In genomic region chr2:19111297-19111696, GRCh38 we compare ENCODE assay signal across 24 cellular contexts.
"Had no signal": no experiment of that assay in that cellular context is flagged by ENCODE, and none has a peak within 500 bp of the region (broad histone marks: within the 10 kb centered on the region; RNA-seq: fewer than 3 reads in every experiment).

No MANE protein-coding gene starts in this region.

- H3K27ac Mint-ChIP-seq: activated CD4-positive, alpha-beta T cell treated with anti-CD3 and anti-CD28 coated beads, Interleukin-2, amount 10 ng/mL, durations not matched to agents 24 days and 14 days; activated CD8-positive, alpha-beta memory T cell treated with anti-CD3 and anti-CD28 coated beads, Interleukin-2, amount 10 ng/mL, durations not matched to agents 7 days and 5 days; activated naive CD4-positive, alpha-beta T cell treated with anti-CD3 and anti-CD28 coated beads, Interleukin-2, amount 50 U/mL, for 24 hours; activated T-cell treated with anti-CD3 and anti-CD28 coated beads, Interleukin-2, amount 50 U/mL, for 24 hours; activated T-helper 1 cell treated with anti-CD3 and anti-CD28 coated beads, Interleukin-12 subunit alpha, Interleukin-12 subunit beta, Interleukin-2, Interleukin-4 antibody, amounts not matched to agents 30 ng/mL and 10 ng/mL and 1 ng/mL, durations not matched to agents 14 hours and 24 hours and 36 hours; T-helper 1 cell treated with Interleukin-12 subunit alpha and Interleukin-12 subunit beta and Interleukin-4 antibody, amounts not matched to agents 30 μg/mL and 1 μg/mL, for 36 hours; WTC11 had no signal

- H3K4me3 Mint-ChIP-seq: activated CD4-positive, alpha-beta T cell treated with anti-CD3 and anti-CD28 coated beads, Interleukin-2, amount 10 ng/mL, durations not matched to agents 24 days and 14 days; activated CD8-positive, alpha-beta memory T cell treated with anti-CD3 and anti-CD28 coated beads, Interleukin-2, amount 10 ng/mL, durations not matched to agents 7 days and 5 days; activated naive CD4-positive, alpha-beta T cell treated with anti-CD3 and anti-CD28 coated beads, Interleukin-2, amount 50 U/mL, for 24 hours; activated T-cell treated with anti-CD3 and anti-CD28 coated beads, Interleukin-2, amount 50 U/mL, for 24 hours; activated T-helper 1 cell treated with anti-CD3 and anti-CD28 coated beads, Interleukin-12 subunit alpha, Interleukin-12 subunit beta, Interleukin-2, Interleukin-4 antibody, amounts not matched to agents 30 ng/mL and 10 ng/mL and 1 ng/mL, durations not matched to agents 14 hours and 24 hours and 36 hours; T-helper 1 cell treated with Interleukin-12 subunit alpha and Interleukin-12 subunit beta and Interleukin-4 antibody, amounts not matched to agents 30 μg/mL and 1 μg/mL, for 36 hours; WTC11 had no signal

- H3K9me3 ChIP-seq: ascending aorta, Peyer's patch had no signal

- H3K36me3 Mint-ChIP-seq: activated CD8-positive, alpha-beta memory T cell treated with anti-CD3 and anti-CD28 coated beads, Interleukin-2, amount 10 ng/mL, durations not matched to agents 7 days and 5 days; activated naive CD4-positive, alpha-beta T cell treated with anti-CD3 and anti-CD28 coated beads, Interleukin-2, amount 50 U/mL, for 24 hours had no signal

- H3K4me1 ChIP-seq: ascending aorta, Peyer's patch had no signal

- H3K27me3 ChIP-seq: ascending aorta, brain microvascular endothelial cell, cardiac muscle cell, Peyer's patch had no signal

- DNase-seq: activated CD4-positive, alpha-beta T cell treated with anti-CD3 and anti-CD28 coated beads, Interleukin-2, amount 10 ng/mL, durations not matched to agents 24 days and 14 days; activated CD4-positive, alpha-beta T cell treated with anti-CD3 and anti-CD28 coated beads, Interleukin-2, amount 50 U/mL, for 48 hours; activated CD4-positive, CD25-positive, alpha-beta regulatory T cell treated with anti-CD3 and anti-CD28 coated beads, Interleukin-2, amount 50 U/mL, for 72 hours; activated CD8-positive, alpha-beta memory T cell treated with anti-CD3 and anti-CD28 coated beads, Interleukin-2, amount 10 ng/mL, durations not matched to agents 7 days and 5 days; activated effector memory CD4-positive, alpha-beta T cell treated with Interleukin-2 at 50 U/mL for 16 hours; activated naive CD4-positive, alpha-beta T cell; activated T-cell treated with anti-CD3 and anti-CD28 coated beads, Interleukin-2, amount 50 U/mL, for 24 hours; amniotic stem cell; brain microvascular endothelial cell; NCI-H1105 treated with DMSO at 0.1 percent for 48 hours; NCI-H1436 treated with DMSO at 0.1 percent for 48 hours; NCI-H187; NCI-H2081; NCI-H510A treated with DMSO at 0.1 percent for 48 hours; Peyer's patch; SHP77 had no signal

- H3K9ac ChIP-seq: KMS-11 had no signal

- H3K4me3 ChIP-seq: ascending aorta, cardiac muscle cell, Peyer's patch had no signal

- H3K4me1 Mint-ChIP-seq: activated CD4-positive, alpha-beta T cell treated with anti-CD3 and anti-CD28 coated beads, Interleukin-2, amount 10 ng/mL, durations not matched to agents 24 days and 14 days; activated CD8-positive, alpha-beta memory T cell treated with anti-CD3 and anti-CD28 coated beads, Interleukin-2, amount 10 ng/mL, durations not matched to agents 7 days and 5 days; activated naive CD4-positive, alpha-beta T cell treated with anti-CD3 and anti-CD28 coated beads, Interleukin-2, amount 50 U/mL, for 24 hours; WTC11 had no signal

- H3K4me2 ChIP-seq: KMS-11 had no signal

- H3K27me3 Mint-ChIP-seq: activated CD4-positive, alpha-beta T cell treated with anti-CD3 and anti-CD28 coated beads, Interleukin-2, amount 10 ng/mL, durations not matched to agents 24 days and 14 days; activated CD8-positive, alpha-beta memory T cell treated with anti-CD3 and anti-CD28 coated beads, Interleukin-2, amount 10 ng/mL, durations not matched to agents 7 days and 5 days had no signal

- H3K36me3 ChIP-seq: ascending aorta, brain microvascular endothelial cell, cardiac muscle cell, Peyer's patch had no signal

- H3K9me3 Mint-ChIP-seq: activated CD4-positive, alpha-beta T cell treated with anti-CD3 and anti-CD28 coated beads, Interleukin-2, amount 10 ng/mL, durations not matched to agents 24 days and 14 days; activated naive CD4-positive, alpha-beta T cell treated with anti-CD3 and anti-CD28 coated beads, Interleukin-2, amount 50 U/mL, for 24 hours; activated T-cell treated with anti-CD3 and anti-CD28 coated beads, Interleukin-2, amount 50 U/mL, for 24 hours; activated T-helper 1 cell treated with anti-CD3 and anti-CD28 coated beads, Interleukin-12 subunit alpha, Interleukin-12 subunit beta, Interleukin-2, Interleukin-4 antibody, amounts not matched to agents 30 ng/mL and 10 ng/mL and 1 ng/mL, durations not matched to agents 14 hours and 24 hours and 36 hours; T-helper 1 cell treated with Interleukin-12 subunit alpha and Interleukin-12 subunit beta and Interleukin-4 antibody, amounts not matched to agents 30 μg/mL and 1 μg/mL, for 36 hours had no signal

- ATAC-seq: activated CD8-positive, alpha-beta memory T cell treated with anti-CD3 and anti-CD28 coated beads, Interleukin-2, amount 10 ng/mL, durations not matched to agents 7 days and 5 days; WTC11 had no signal

- H3K27ac ChIP-seq: ascending aorta, brain microvascular endothelial cell, cardiac muscle cell, KMS-11, Peyer's patch, RWPE1 had no signal
